ENCODE assay signal across 7 cellular contexts in the genomic region with DNA sequence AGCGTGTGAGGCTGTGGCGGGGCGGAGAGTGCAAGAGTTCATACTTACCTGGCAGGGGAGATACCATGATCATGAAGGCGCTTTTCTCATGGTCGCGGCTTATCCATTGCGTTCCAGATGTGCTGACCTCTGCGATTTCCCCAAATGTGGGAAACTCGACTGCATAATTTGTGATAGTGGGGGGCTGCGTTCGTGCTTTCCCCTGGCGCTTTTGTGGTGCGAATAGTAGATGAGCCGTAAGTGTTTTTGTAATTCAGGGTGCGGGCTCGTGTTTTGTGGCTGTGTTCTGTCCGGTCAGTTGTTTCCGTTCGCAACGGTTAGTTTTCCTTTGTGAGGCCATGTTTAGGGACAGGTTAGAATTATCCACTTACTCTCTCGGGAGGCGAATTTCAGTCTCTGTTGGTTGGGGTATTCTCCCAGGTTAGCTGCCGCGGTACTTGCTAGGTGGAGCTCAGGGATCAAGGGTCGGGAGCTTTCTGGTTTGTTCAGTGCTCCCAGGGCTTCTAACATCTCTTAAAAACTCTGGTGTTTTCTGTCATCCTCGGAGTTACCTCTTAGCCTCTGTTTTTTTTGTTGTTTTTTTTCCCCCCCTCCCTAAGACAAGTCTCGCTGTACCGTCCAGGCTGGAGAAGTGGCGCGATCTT. TPM values are rescaled to one million over a fixed set of nuclear protein-coding genes. Genes with fewer than 3 reads are reported as not detected.
A peak's percentile ranks its signal among the peaks of the same experiment; 100 is the strongest.
DNase-seq lines count a peak whose midpoint lies in the region; ATAC-seq and TF ChIP-seq lines count a peak whose summit lies in the region.
"Not testable (repeated sequence)": the region's sequence is repeated elsewhere in the genome, so short reads cannot be mapped to it uniquely, and the experiment has no call there.

No MANE protein-coding gene starts in this region.

- peak; percentile 97 to 100 (median 100) for TF ChIP-seq POLR2A in body of pancreas (IDR thresholded peaks at IDR 0.05)

- H3K36me3 ChIP-seq in body of pancreas (replicated peaks in 1 of 2; ENCODE audit: insufficient read depth in 1 of 2, low read depth in 2 of 2) = not testable (repeated sequence)

- DNase-seq in NCI-H2107 treated with DMSO at 0.1 percent for 48 hours (lab: John Stamatoyannopoulos, UW; ENCODE audit: unreplicated experiment) (peak; percentile 79), UCSD-AML1 (lab: John Stamatoyannopoulos, UW; ENCODE audit: unreplicated experiment) (peak; percentile 75), body of pancreas (peak; percentile 91 to 96 (median 92)), iPS DF 4.7 (ENCODE audit: extremely low read depth, low spot score) (peak; percentile 96), sciatic nerve (ENCODE audit: low spot score) (peak; percentile 84)

- H3K27me3 ChIP-seq in body of pancreas = not testable (repeated sequence)

- peak in 1 of 7 experiments; percentile 3 for TF ChIP-seq CTCF in body of pancreas (IDR thresholded peaks at IDR 0.05)

- peak overlapping the region; percentile 45 to 84 (median 71) for H3K27ac ChIP-seq in body of pancreas

- H3K9me3 ChIP-seq in body of pancreas = not testable (repeated sequence)

- WGBS in body of pancreas, 2 donors = 0 to 1% methylated on average over 20 to 30 of the region's 30 CpGs

- not testable (repeated sequence) for H3K4me3 ChIP-seq in body of pancreas

- ATAC-seq in GM18517 (IDR thresholded peaks at IDR 0.05; ENCODE audit: unreplicated experiment) (peak; percentile 86), HG02943 (IDR thresholded peaks at IDR 0.05; ENCODE audit: low read depth, unreplicated experiment) (peak; percentile 83), body of pancreas (peak; percentile 87), sciatic nerve (peak; percentile 92)

- intact Hi-C loops in body of pancreas (cut with DNase I); sciatic nerve (cut with DNase I): not testable (repeated sequence)

- not testable (repeated sequence) for H3K4me1 ChIP-seq in body of pancreas

RNA-seq across cellular contexts. Expression of a gene that starts 39.6 kb away (rescaled TPM):
- total RNA-seq in body of pancreas = not detected
- total RNA-seq in sciatic nerve = not detected
